In genomic region chr20:63765082-63765873, GRCh38 we compare ENCODE assay signal across 1 cellular context.
TF ChIP-seq lines count a peak whose summit lies in the region.

No MANE protein-coding gene starts in this region.

TF ChIP-seq in HepG2, 621 proteins besides CTCF, POLR2A, EP300 and RAD21 (continued from another document and continues in another):
- TF ChIP-seq, protein P1, sequence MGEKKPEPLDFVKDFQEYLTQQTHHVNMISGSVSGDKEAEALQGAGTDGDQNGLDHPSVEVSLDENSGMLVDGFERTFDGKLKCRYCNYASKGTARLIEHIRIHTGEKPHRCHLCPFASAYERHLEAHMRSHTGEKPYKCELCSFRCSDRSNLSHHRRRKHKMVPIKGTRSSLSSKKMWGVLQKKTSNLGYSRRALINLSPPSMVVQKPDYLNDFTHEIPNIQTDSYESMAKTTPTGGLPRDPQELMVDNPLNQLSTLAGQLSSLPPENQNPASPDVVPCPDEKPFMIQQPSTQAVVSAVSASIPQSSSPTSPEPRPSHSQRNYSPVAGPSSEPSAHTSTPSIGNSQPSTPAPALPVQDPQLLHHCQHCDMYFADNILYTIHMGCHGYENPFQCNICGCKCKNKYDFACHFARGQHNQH (CRISPR knock-in tag; IDR thresholded peaks at IDR 0.05): peak; percentile 41
- TF ChIP-seq PLRG1 (conservative IDR thresholded peaks at IDR 0.05) (no peak), NFIB (CRISPR knock-in tag; IDR thresholded peaks at IDR 0.05; ENCODE audit: borderline replicate concordance) (no peak), ZNF142 (CRISPR knock-in tag; IDR thresholded peaks at IDR 0.05) (no peak), REPIN1 (CRISPR knock-in tag; IDR thresholded peaks at IDR 0.05; ENCODE audit: borderline replicate concordance, low read depth) (no peak), ZNF383 (CRISPR knock-in tag; IDR thresholded peaks at IDR 0.05; ENCODE audit: borderline replicate concordance) (0 out of 2 replicates have a peak, but pooled peaks have one; percentile 19), ATM (IDR thresholded peaks at IDR 0.05; ENCODE audit: borderline replicate concordance) (no peak), ZNF724P (CRISPR knock-in tag; IDR thresholded peaks at IDR 0.05; ENCODE audit: borderline replicate concordance) (no peak), ZNF775 (CRISPR knock-in tag; IDR thresholded peaks at IDR 0.05; ENCODE audit: borderline replicate concordance) (peak; percentile 83; the same call in 1 of the 2 replicates), RBM22 (optimal IDR thresholded peaks at IDR 0.05; ENCODE audit: low read length) (no peak), FLYWCH1 (CRISPR knock-in tag; IDR thresholded peaks at IDR 0.05) (no peak), CREB1 (IDR thresholded peaks at IDR 0.05) (no peak), CREB1 (CRISPR knock-in tag; IDR thresholded peaks at IDR 0.05) (no peak), ZBED4 (CRISPR knock-in tag; IDR thresholded peaks at IDR 0.05; ENCODE audit: borderline replicate concordance) (0 out of 2 replicates have a peak, but pooled peaks have one; percentile 26), NR2C2 (CRISPR knock-in tag; IDR thresholded peaks at IDR 0.05; ENCODE audit: borderline replicate concordance) (no peak; the same call in 1 of the 2 replicates), RFX5 (IDR thresholded peaks at IDR 0.05; ENCODE audit: low read depth, low read length) (no peak), ZNF547 (CRISPR knock-in tag; IDR thresholded peaks at IDR 0.05) (no peak), ZNF841 (CRISPR knock-in tag; IDR thresholded peaks at IDR 0.05; ENCODE audit: borderline replicate concordance) (no peak), SALL1 (CRISPR knock-in tag; IDR thresholded peaks at IDR 0.05) (peak; percentile 59), HMG20B (CRISPR knock-in tag; conservative IDR thresholded peaks at IDR 0.05) (no peak), POLR2AphosphoS5 (IDR thresholded peaks at IDR 0.05; ENCODE audit: low read depth, low read length) (no peak), ZNF138 (CRISPR knock-in tag; IDR thresholded peaks at IDR 0.05; ENCODE audit: low read depth) (no peak), ZBTB20 (CRISPR knock-in tag; IDR thresholded peaks at IDR 0.05; ENCODE audit: borderline replicate concordance, low read depth) (peak; percentile 82; the same call in 1 of the 2 replicates), MAF1 (CRISPR knock-in tag; IDR thresholded peaks at IDR 0.05; ENCODE audit: borderline replicate concordance) (no peak), SPEN (CRISPR knock-in tag; IDR thresholded peaks at IDR 0.05; ENCODE audit: low read depth) (no peak), JARID2 (CRISPR knock-in tag; IDR thresholded peaks at IDR 0.05; ENCODE audit: insufficient replicate concordance) (no peak), MAFK (conservative IDR thresholded peaks at IDR 0.05 in 1 of 2, IDR thresholded peaks at IDR 0.05 in 1 of 2; ENCODE audit: low read length in 2 of 2) (no peak), ZNF598 (CRISPR knock-in tag; IDR thresholded peaks at IDR 0.05; ENCODE audit: borderline replicate concordance) (peak; percentile 39; the same call in 1 of the 2 replicates), DR1 (CRISPR knock-in tag; IDR thresholded peaks at IDR 0.05) (no peak), HBP1 (CRISPR knock-in tag; IDR thresholded peaks at IDR 0.05; ENCODE audit: low read depth) (no peak), ZNF589 (CRISPR knock-in tag; conservative IDR thresholded peaks at IDR 0.05) (no peak), MAZ (IDR thresholded peaks at IDR 0.05; ENCODE audit: borderline replicate concordance, low read depth, low read length) (no peak), MAZ (CRISPR knock-in tag; IDR thresholded peaks at IDR 0.05; ENCODE audit: low read depth) (peak; percentile 50; the same call in 1 of the 2 replicates), SMAD9 (CRISPR knock-in tag; IDR thresholded peaks at IDR 0.05) (no peak), MTA3 (CRISPR knock-in tag; IDR thresholded peaks at IDR 0.05) (no peak), ZNF546 (CRISPR knock-in tag; conservative IDR thresholded peaks at IDR 0.05) (0 out of 2 replicates have a peak, but pooled peaks have one; percentile 63), HOXD1 (CRISPR knock-in tag; IDR thresholded peaks at IDR 0.05) (peak; percentile 52; the same call in 1 of the 2 replicates), ZSCAN9 (CRISPR knock-in tag; IDR thresholded peaks at IDR 0.05; ENCODE audit: borderline replicate concordance) (no peak), GMEB1 (CRISPR knock-in tag; IDR thresholded peaks at IDR 0.05; ENCODE audit: borderline replicate concordance) (no peak), ZNF777 (CRISPR knock-in tag; IDR thresholded peaks at IDR 0.05) (peak; percentile 52; the same call in 1 of the 2 replicates), POLR2G (IDR thresholded peaks at IDR 0.05; ENCODE audit: low read depth, low read length) (peak; percentile 54; the same call in 1 of the 2 replicates), RXRB (CRISPR knock-in tag; IDR thresholded peaks at IDR 0.05; ENCODE audit: borderline replicate concordance) (peak; percentile 65; the same call in 1 of the 2 replicates), TRIM24 (CRISPR knock-in tag; IDR thresholded peaks at IDR 0.05) (no peak), FOXK1 (CRISPR knock-in tag; IDR thresholded peaks at IDR 0.05; ENCODE audit: borderline replicate concordance, low read depth) (0 out of 2 replicates have a peak, but pooled peaks have one; percentile 27), HIVEP1 (CRISPR knock-in tag; IDR thresholded peaks at IDR 0.05) (no peak), U2AF2 (IDR thresholded peaks at IDR 0.05; ENCODE audit: low read depth, low read length) (no peak), KLF11 (CRISPR knock-in tag; IDR thresholded peaks at IDR 0.05) (0 out of 2 replicates have a peak, but pooled peaks have one; percentile 49), SRSF9 (IDR thresholded peaks at IDR 0.05; ENCODE audit: borderline replicate concordance, insufficient read depth, low read depth, low read length, poor library complexity, severe bottlenecking) (no peak), ZNF644 (CRISPR knock-in tag; IDR thresholded peaks at IDR 0.05; ENCODE audit: low read depth) (no peak), ZNF44 (CRISPR knock-in tag; IDR thresholded peaks at IDR 0.05) (peak; percentile 27; the same call in 1 of the 2 replicates), SRSF4 (IDR thresholded peaks at IDR 0.05; ENCODE audit: low read depth, low read length, poor library complexity, severe bottlenecking) (no peak)
- TF ChIP-seq, protein P2, sequence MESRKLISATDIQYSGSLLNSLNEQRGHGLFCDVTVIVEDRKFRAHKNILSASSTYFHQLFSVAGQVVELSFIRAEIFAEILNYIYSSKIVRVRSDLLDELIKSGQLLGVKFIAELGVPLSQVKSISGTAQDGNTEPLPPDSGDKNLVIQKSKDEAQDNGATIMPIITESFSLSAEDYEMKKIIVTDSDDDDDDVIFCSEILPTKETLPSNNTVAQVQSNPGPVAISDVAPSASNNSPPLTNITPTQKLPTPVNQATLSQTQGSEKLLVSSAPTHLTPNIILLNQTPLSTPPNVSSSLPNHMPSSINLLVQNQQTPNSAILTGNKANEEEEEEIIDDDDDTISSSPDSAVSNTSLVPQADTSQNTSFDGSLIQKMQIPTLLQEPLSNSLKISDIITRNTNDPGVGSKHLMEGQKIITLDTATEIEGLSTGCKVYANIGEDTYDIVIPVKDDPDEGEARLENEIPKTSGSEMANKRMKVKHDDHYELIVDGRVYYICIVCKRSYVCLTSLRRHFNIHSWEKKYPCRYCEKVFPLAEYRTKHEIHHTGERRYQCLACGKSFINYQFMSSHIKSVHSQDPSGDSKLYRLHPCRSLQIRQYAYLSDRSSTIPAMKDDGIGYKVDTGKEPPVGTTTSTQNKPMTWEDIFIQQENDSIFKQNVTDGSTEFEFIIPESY (CRISPR knock-in tag; IDR thresholded peaks at IDR 0.05): peak; percentile 74
